ENCODE assay signal across 25 cellular contexts in the genomic region with DNA sequence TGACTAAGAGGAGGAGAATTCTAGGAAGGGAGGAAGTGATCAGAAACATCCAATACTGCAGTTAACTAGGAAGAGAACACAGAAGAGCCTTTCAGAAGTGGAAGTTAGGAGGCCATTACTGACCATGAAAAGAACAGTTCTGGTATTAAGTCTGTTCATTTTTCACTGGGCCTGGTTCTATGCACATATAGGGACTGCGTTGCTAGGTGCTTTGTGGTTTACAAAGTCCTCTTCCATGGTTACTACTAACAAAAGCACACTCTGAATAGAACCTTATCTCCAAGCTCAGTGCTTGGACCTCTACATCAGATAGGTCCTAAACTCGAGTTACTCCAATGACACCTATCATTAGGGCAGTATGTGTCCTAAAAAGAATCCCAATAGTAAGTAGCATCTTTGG.
"Had no signal": no experiment of that assay in that cellular context is flagged by ENCODE, and none has a peak within 500 bp of the region (broad histone marks: within the 10 kb centered on the region; RNA-seq: fewer than 3 reads in every experiment).

No MANE protein-coding gene starts in this region.

- H3K27me3 ChIP-seq: vagina had no signal

- H3K4me1 Mint-ChIP-seq: WTC11 had no signal

- H3K27ac Mint-ChIP-seq: activated T-cell treated with anti-CD3 and anti-CD28 coated beads, Interleukin-2, amount 50 U/mL, for 24 hours; brain; natural killer cell; progenitor cell of endocrine pancreas; T-helper 17 cell; type B pancreatic cell; WTC11 had no signal

- H3K27me3 Mint-ChIP-seq: activated T-cell treated with anti-CD3 and anti-CD28 coated beads, Interleukin-2, amount 50 U/mL, for 24 hours; brain; progenitor cell of endocrine pancreas; T-helper 17 cell; type B pancreatic cell had no signal

- H3K4me3 ChIP-seq: thoracic aorta, vagina had no signal

- FAIRE-seq: frontal cortex, islet of Langerhans had no signal

- H3K9me3 Mint-ChIP-seq: activated T-cell treated with anti-CD3 and anti-CD28 coated beads, Interleukin-2, amount 50 U/mL, for 24 hours; natural killer cell; type B pancreatic cell; WTC11 had no signal

- DNase-seq: activated CD8-positive, alpha-beta memory T cell treated with anti-CD3 and anti-CD28 coated beads for 24 hours; activated CD8-positive, alpha-beta memory T cell treated with anti-CD3 and anti-CD28 coated beads, Interleukin-2, amount 50 U/mL, for 4 hours; activated naive CD4-positive, alpha-beta T cell treated with Interleukin-2 at 50 U/mL for 16 hours; activated T-cell treated with anti-CD3 and anti-CD28 coated beads, Interleukin-2, amount 50 U/mL, for 24 hours; aorta; dermis blood vessel endothelial cell; effector memory CD4-positive, alpha-beta T cell; glutamatergic neuron; hypothalamus; left ventricle myocardium superior; mammary epithelial cell; midbrain; natural killer cell; retina; stimulated activated CD4-positive, alpha-beta T cell treated with anti-CD3 and anti-CD28 coated beads, Interleukin-4, amount 100 ng/mL, for 24 hours; stimulated activated naive CD4-positive, alpha-beta T cell treated with Interleukin-2 at 50 U/mL for 16 hours; T-helper 17 cell had no signal

- H3K36me3 Mint-ChIP-seq: natural killer cell, WTC11 had no signal

- H3K27ac ChIP-seq: thoracic aorta, vagina had no signal

- H3K4me3 Mint-ChIP-seq: activated T-cell treated with anti-CD3 and anti-CD28 coated beads, Interleukin-2, amount 50 U/mL, for 24 hours; brain; natural killer cell; T-helper 17 cell; type B pancreatic cell; WTC11 had no signal
